Comparison of ENCODE assay signal across 9 cellular contexts in genomic region chr3:155664922-155665695, GRCh38.
A peak's percentile ranks its signal among the peaks of the same experiment; 100 is the strongest.
DNase-seq lines count a peak whose midpoint lies in the region; ATAC-seq and TF ChIP-seq lines count a peak whose summit lies in the region.
"Had no signal": no experiment of that assay in that cellular context is flagged by ENCODE, and none has a peak within 500 bp of the region (broad histone marks: within the 10 kb centered on the region; RNA-seq: fewer than 3 reads in every experiment).

No MANE protein-coding gene starts in this region.

- H4K20me1 ChIP-seq in PC-9 (ENCODE audit: insufficient read depth) (no peaks in the 10 kb centered on the region), fibroblast of lung (ENCODE audit: control insufficient read depth, extremely low read depth, insufficient read depth, low read length) (no peaks in the 10 kb centered on the region)

- H3K4me1 ChIP-seq in PC-9 (replicated peaks; ENCODE audit: insufficient read depth) (peaks cover 32% of the 10 kb centered on the region), fibroblast of lung (ENCODE audit: control insufficient read depth, extremely low read depth, insufficient read depth, low read length) (no peaks in the 10 kb centered on the region), parathyroid adenoma (peaks cover 12% of the 10 kb centered on the region)

- POLR2A ChIA-PET in PC-9 (lab: Charles Lee; ENCODE audit: unreplicated experiment): interaction anchor here (0.6 kb wide), 1 partner anchor 113 kb away, joined by 5 read pairs; no protein-coding TSS in a partner anchor
- POLR2A ChIA-PET in CD4-positive, alpha-beta T cell (lab: Charles Lee): no interaction called here

- BruUV-seq in PC-9 (replicated peaks; lab: Mats Ljungman, UMichigan): no TSS peak

- H3K79me2 ChIP-seq in PC-9 (ENCODE audit: low read depth): no peaks in the 10 kb centered on the region
- H3K79me2 ChIP-seq in fibroblast of lung (ENCODE audit: control insufficient read depth, insufficient read depth, low read length): no peaks in the 10 kb centered on the region
- H3K79me2 ChIP-seq in parathyroid adenoma: no peaks in the 10 kb centered on the region

- H2AFZ ChIP-seq in PC-9: 0 out of 2 replicates have a peak overlapping the region, but pooled peaks have one; percentile 0
- no peak overlapping the region for H2AFZ ChIP-seq in fibroblast of lung (ENCODE audit: low read length)
- H2AFZ ChIP-seq in parathyroid adenoma: peak overlapping the region; percentile 28

- intact Hi-C loops in PC-9 (cut with micrococcal nuclease; ENCODE audit: unreplicated experiment): no loop called here
- intact Hi-C loops in CD4-positive, alpha-beta T cell (cut with DNase I, micrococcal nuclease): no loop called here

- H3K9ac ChIP-seq in fibroblast of lung (ENCODE audit: insufficient read depth, low read length) (no peak overlapping the region), parathyroid adenoma (no peak overlapping the region)

- ATAC-seq in GM19455 (IDR thresholded peaks at IDR 0.05; ENCODE audit: unreplicated experiment): no peak
- ATAC-seq in CD4-positive, alpha-beta T cell (ENCODE audit: poor library complexity): no peak

- CTCF ChIA-PET in PC-9 (lab: Charles Lee): interaction anchor here (0.5 to 0.6 kb wide), 2 partner anchors 35 to 815 kb away, joined by 3 to 6 read pairs; no protein-coding TSS in a partner anchor
- CTCF ChIA-PET in activated naive CD4-positive, alpha-beta T cell treated with anti-CD3 and anti-CD28 coated beads, Interleukin-2, amount 10 ng/mL, durations not matched to agents 7 days and 5 days (lab: Charles Lee): interaction anchor here (1.4 to 1.5 kb wide), 2 partner anchors 8 to 17 kb away, joined by 3 read pairs; no protein-coding TSS in a partner anchor
- CTCF ChIA-PET in CD4-positive, alpha-beta T cell (lab: Charles Lee): interaction anchor here (0.9 kb wide), 1 partner anchor 17 kb away, joined by 3 read pairs; no protein-coding TSS in a partner anchor

- H3K27me3 ChIP-seq in PC-9 (ENCODE audit: insufficient read depth, low read depth) (no peaks in the 10 kb centered on the region), fibroblast of lung (ENCODE audit: control insufficient read depth, insufficient read depth, low read length) (no peaks in the 10 kb centered on the region), parathyroid adenoma (ENCODE audit: control insufficient read depth, insufficient read depth, low read length) (no peaks in the 10 kb centered on the region)
- H3K27me3 ChIP-seq in CD4-positive, alpha-beta T cell (ENCODE audit: control insufficient read depth, insufficient read depth, low read length): no peaks in the 10 kb centered on the region

- in situ Hi-C loops in GM13976 (cut with MboI; ENCODE audit: low sequenced_read_pairs, unreplicated experiment): no loop called here

- no peaks in the 10 kb centered on the region for H3K9me2 ChIP-seq in PC-9 (ENCODE audit: insufficient read depth)

- no peak overlapping the region for H3K4me3 ChIP-seq in PC-9
- H3K4me3 ChIP-seq in fibroblast of lung (replicated peaks in 1 of 4; ENCODE audit: control extremely low read depth in 1 of 4, insufficient read depth in 1 of 4, low read depth in 3 of 4, low read length in 4 of 4): no peak overlapping the region
- H3K4me3 ChIP-seq in parathyroid adenoma (ENCODE audit: low read depth, low read length): no peak overlapping the region

- no peak overlapping the region for H3K27ac Mint-ChIP-seq in activated naive CD4-positive, alpha-beta T cell treated with anti-CD3 and anti-CD28 coated beads, Interleukin-2, amount 10 ng/mL, durations not matched to agents 7 days and 5 days
- no peak overlapping the region for H3K27ac Mint-ChIP-seq in CD4-positive, alpha-beta T cell

- no peaks in the 10 kb centered on the region for H3K4me1 Mint-ChIP-seq in activated naive CD4-positive, alpha-beta T cell treated with anti-CD3 and anti-CD28 coated beads, Interleukin-2, amount 10 ng/mL, durations not matched to agents 7 days and 5 days
- no peaks in the 10 kb centered on the region for H3K4me1 Mint-ChIP-seq in CD4-positive, alpha-beta T cell (ENCODE audit: low read depth)

- H3K4me3 Mint-ChIP-seq in activated naive CD4-positive, alpha-beta T cell treated with anti-CD3 and anti-CD28 coated beads, Interleukin-2, amount 10 ng/mL, durations not matched to agents 7 days and 5 days: no peak overlapping the region
- no peak overlapping the region for H3K4me3 Mint-ChIP-seq in CD4-positive, alpha-beta T cell

- no peaks in the 10 kb centered on the region for H3K9me3 Mint-ChIP-seq in activated naive CD4-positive, alpha-beta T cell treated with anti-CD3 and anti-CD28 coated beads, Interleukin-2, amount 10 ng/mL, durations not matched to agents 7 days and 5 days
- H3K9me3 Mint-ChIP-seq in CD4-positive, alpha-beta T cell: no peaks in the 10 kb centered on the region

- no peak for TF ChIP-seq CTCF in PC-9 (conservative IDR thresholded peaks at IDR 0.05)
- no peak for TF ChIP-seq CTCF in fibroblast of lung (conservative IDR thresholded peaks at IDR 0.05 in 1 of 2, IDR thresholded peaks at IDR 0.05 in 1 of 2; ENCODE audit: low read depth in 1 of 2, low read length in 2 of 2)
- no peak for TF ChIP-seq CTCF in parathyroid adenoma (IDR thresholded peaks at IDR 0.05)
- TF ChIP-seq CTCF in CD4-positive, alpha-beta T cell (IDR thresholded peaks at IDR 0.05): no peak
- TF ChIP-seq CTCF in GM13976 (IDR thresholded peaks at IDR 0.05; ENCODE audit: borderline replicate concordance, control extremely low read depth, extremely low read depth, insufficient read depth, missing control alignments): no peak

- H3F3A ChIP-seq in PC-9 (ENCODE audit: insufficient read depth, low read depth): no peaks in the 10 kb centered on the region; the same call in 1 of the 2 replicates

- no peaks in the 10 kb centered on the region for H3K36me3 Mint-ChIP-seq in activated naive CD4-positive, alpha-beta T cell treated with anti-CD3 and anti-CD28 coated beads, Interleukin-2, amount 10 ng/mL, durations not matched to agents 7 days and 5 days
- H3K36me3 Mint-ChIP-seq in CD4-positive, alpha-beta T cell (ENCODE audit: low read depth): no peaks in the 10 kb centered on the region

- no peak overlapping the region for H3K4me2 ChIP-seq in PC-9
- H3K4me2 ChIP-seq in fibroblast of lung (ENCODE audit: extremely low read depth, insufficient read depth, low read length): peak overlapping the region; percentile 15
- no peak overlapping the region for H3K4me2 ChIP-seq in parathyroid adenoma (ENCODE audit: low read length)

- H3K9me3 ChIP-seq in PC-9 (ENCODE audit: insufficient read depth, low read depth): no peaks in the 10 kb centered on the region
- no peaks in the 10 kb centered on the region for H3K9me3 ChIP-seq in fibroblast of lung (ENCODE audit: control insufficient read depth, insufficient read depth, low read depth, low read length)
- no peaks in the 10 kb centered on the region for H3K9me3 ChIP-seq in parathyroid adenoma (ENCODE audit: control insufficient read depth, low read length)
- H3K9me3 ChIP-seq in CD4-positive, alpha-beta T cell (ENCODE audit: control insufficient read depth, low read length): no peaks in the 10 kb centered on the region

- H3K27ac ChIP-seq in PC-9: no peak overlapping the region
- H3K27ac ChIP-seq in fibroblast of lung (ENCODE audit: insufficient read depth, low read length): no peak overlapping the region
- H3K27ac ChIP-seq in parathyroid adenoma: peak overlapping the region; percentile 3
- H3K27ac ChIP-seq in CD4-positive, alpha-beta T cell (ENCODE audit: low read depth, low read length): no peak overlapping the region

- peak; percentile 60 for DNase-seq in ELR (ENCODE audit: low read depth)
- DNase-seq in PC-9: peak in 1 of 2 experiments; percentile 50
- DNase-seq in fibroblast of lung (ENCODE audit: low read depth in 2 of 2): peak; percentile 87 to 89
- DNase-seq in activated naive CD4-positive, alpha-beta T cell treated with anti-CD3 and anti-CD28 coated beads, Interleukin-2, amount 10 ng/mL, durations not matched to agents 7 days and 5 days: no peak
- DNase-seq in CD4-positive, alpha-beta T cell: no peak
- no peak for DNase-seq in GM13976 (ENCODE audit: low spot score)
- DNase-seq: NCI-H1694 had no signal

- peaks cover 4% of the 10 kb centered on the region for H3K27me3 Mint-ChIP-seq in activated naive CD4-positive, alpha-beta T cell treated with anti-CD3 and anti-CD28 coated beads, Interleukin-2, amount 10 ng/mL, durations not matched to agents 7 days and 5 days
- H3K27me3 Mint-ChIP-seq in CD4-positive, alpha-beta T cell: no peaks in the 10 kb centered on the region

- H3K36me3 ChIP-seq in PC-9 (ENCODE audit: low read depth): no peaks in the 10 kb centered on the region
- H3K36me3 ChIP-seq in fibroblast of lung (ENCODE audit: control insufficient read depth, insufficient read depth, low read length): no peaks in the 10 kb centered on the region
- H3K36me3 ChIP-seq in parathyroid adenoma (ENCODE audit: control insufficient read depth, insufficient read depth, low read length): no peaks in the 10 kb centered on the region

Comparison
In these comparisons a context has a peak if more than half of its experiments do, and no peak if none do; other contexts are left out.
1. DNase-seq: peak in ELR (single experiment) and fibroblast of lung (2 of 2); none in activated naive CD4-positive, alpha-beta T cell treated with anti-CD3 and anti-CD28 coated beads, Interleukin-2, amount 10 ng/mL, durations not matched to agents 7 days and 5 days (single experiment), CD4-positive, alpha-beta T cell (0 of 10) and GM13976 (single experiment).